ENCODE assay signal across 24 cellular contexts in genomic region chr3:98558100-98558499, GRCh38. TPM values are rescaled to one million over a fixed set of nuclear protein-coding genes. Genes with fewer than 3 reads are reported as not detected.
DNase-seq lines count a peak whose midpoint lies in the region; ATAC-seq and TF ChIP-seq lines count a peak whose summit lies in the region.
"Had no signal": no experiment of that assay in that cellular context is flagged by ENCODE, and none has a peak within 500 bp of the region (broad histone marks: within the 10 kb centered on the region; RNA-seq: fewer than 3 reads in every experiment).

No MANE protein-coding gene starts in this region.

- H3K27me3 Mint-ChIP-seq in stimulated activated naive CD8-positive, alpha-beta T cell treated with anti-CD3 and anti-CD28 coated beads, Interleukin-15, Interleukin-2, amounts not matched to agents 100 ng/mL and 50 ng/mL, for 24 hours, result no peaks in the 10 kb centered on the region
- no peaks in the 10 kb centered on the region for H3K27me3 Mint-ChIP-seq in T-cell
- H3K27me3 Mint-ChIP-seq in activated naive CD8-positive, alpha-beta T cell treated with anti-CD3 and anti-CD28 coated beads, Interleukin-2, amount 50 U/mL, for 24 hours, result no peaks in the 10 kb centered on the region

- peak overlapping the region; percentile 71 for H3K4me3 Mint-ChIP-seq in stimulated activated naive CD8-positive, alpha-beta T cell treated with anti-CD3 and anti-CD28 coated beads, Interleukin-15, Interleukin-2, amounts not matched to agents 100 ng/mL and 50 ng/mL, for 24 hours
- H3K4me3 Mint-ChIP-seq in T-cell, result no peak overlapping the region
- peak overlapping the region; percentile 47 for H3K4me3 Mint-ChIP-seq in activated naive CD8-positive, alpha-beta T cell treated with anti-CD3 and anti-CD28 coated beads, Interleukin-2, amount 50 U/mL, for 24 hours
- H3K4me3 Mint-ChIP-seq: GM23338, neural progenitor cell had no signal

- H3K36me3 Mint-ChIP-seq in stimulated activated naive CD8-positive, alpha-beta T cell treated with anti-CD3 and anti-CD28 coated beads, Interleukin-15, Interleukin-2, amounts not matched to agents 100 ng/mL and 50 ng/mL, for 24 hours (ENCODE audit: low read depth), result peaks cover 4% of the 10 kb centered on the region
- peaks cover 4% of the 10 kb centered on the region for H3K36me3 Mint-ChIP-seq in T-cell
- H3K36me3 Mint-ChIP-seq in activated naive CD8-positive, alpha-beta T cell treated with anti-CD3 and anti-CD28 coated beads, Interleukin-2, amount 50 U/mL, for 24 hours (ENCODE audit: low read depth), result peaks cover 8% of the 10 kb centered on the region
- H3K36me3 Mint-ChIP-seq: neural progenitor cell had no signal

- peak overlapping the region; percentile 99 for H3K27ac Mint-ChIP-seq in stimulated activated naive CD8-positive, alpha-beta T cell treated with anti-CD3 and anti-CD28 coated beads, Interleukin-15, Interleukin-2, amounts not matched to agents 100 ng/mL and 50 ng/mL, for 24 hours
- peak overlapping the region; percentile 92 to 95 for H3K27ac Mint-ChIP-seq in T-cell
- H3K27ac Mint-ChIP-seq in activated naive CD8-positive, alpha-beta T cell treated with anti-CD3 and anti-CD28 coated beads, Interleukin-2, amount 50 U/mL, for 24 hours, result peak overlapping the region; percentile 98
- H3K27ac Mint-ChIP-seq: GM23338, neural progenitor cell had no signal

- CTCF ChIA-PET in T-cell (lab: Charles Lee) (interaction anchor here (1.1 to 1.4 kb wide), 2 partner anchors 28 to 35 kb away, joined by 3 read pairs; partner anchors contain the start of gene CLDND1 (in 1 of the 2)), HEK293T (lab: Yijun Ruan, JAX) (no interaction called here)

- H3K9me3 Mint-ChIP-seq in stimulated activated naive CD8-positive, alpha-beta T cell treated with anti-CD3 and anti-CD28 coated beads, Interleukin-15, Interleukin-2, amounts not matched to agents 100 ng/mL and 50 ng/mL, for 24 hours, result no peaks in the 10 kb centered on the region
- no peaks in the 10 kb centered on the region for H3K9me3 Mint-ChIP-seq in T-cell
- H3K9me3 Mint-ChIP-seq in activated naive CD8-positive, alpha-beta T cell treated with anti-CD3 and anti-CD28 coated beads, Interleukin-2, amount 50 U/mL, for 24 hours, result no peaks in the 10 kb centered on the region
- H3K9me3 Mint-ChIP-seq: GM23338, neural progenitor cell had no signal

- peaks cover 87% of the 10 kb centered on the region for H3K4me1 Mint-ChIP-seq in stimulated activated naive CD8-positive, alpha-beta T cell treated with anti-CD3 and anti-CD28 coated beads, Interleukin-15, Interleukin-2, amounts not matched to agents 100 ng/mL and 50 ng/mL, for 24 hours (ENCODE audit: low read depth)
- H3K4me1 Mint-ChIP-seq in T-cell, result peaks cover 39 to 80% (median 74%) of the 10 kb centered on the region in 3 donors
- peaks cover 85% of the 10 kb centered on the region for H3K4me1 Mint-ChIP-seq in activated naive CD8-positive, alpha-beta T cell treated with anti-CD3 and anti-CD28 coated beads, Interleukin-2, amount 50 U/mL, for 24 hours
- H3K4me1 Mint-ChIP-seq: GM23338 had no signal

- ATAC-seq in stimulated activated naive CD8-positive, alpha-beta T cell treated with anti-CD3 and anti-CD28 coated beads, Interleukin-15, Interleukin-2, amounts not matched to agents 100 U/mL and 50 U/mL, for 24 hours, result no peak
- no peak for ATAC-seq in T-cell (replicated peaks in 1 of 4)
- no peak for ATAC-seq in activated naive CD8-positive, alpha-beta T cell treated with anti-CD3 and anti-CD28 coated beads, Interleukin-2, amount 50 U/mL, for 24 hours
- ATAC-seq: GM23338, lower lobe of right lung, Right ventricle myocardium inferior, sciatic nerve had no signal

- DNase-seq in stimulated activated naive CD8-positive, alpha-beta T cell treated with anti-CD3 and anti-CD28 coated beads, Interleukin-15, Interleukin-2, amounts not matched to agents 100 U/mL and 50 U/mL, for 24 hours, result no peak
- DNase-seq in T-cell, result no peak
- no peak for DNase-seq in activated naive CD8-positive, alpha-beta T cell treated with anti-CD3 and anti-CD28 coated beads, Interleukin-2, amount 50 U/mL, for 24 hours
- DNase-seq in ureter (ENCODE audit: low spot score), result no peak
- DNase-seq in HEK293T (ENCODE audit: extremely low spot score), result no peak
- DNase-seq in RKO (ENCODE audit: low spot score), result no peak
- DNase-seq: activated CD4-positive, alpha-beta T cell treated with anti-CD3 and anti-CD28 coated beads for 1 hour; adrenal gland; DMS53; GF-D8; lower lobe of right lung; NCI-H1048; NCI-H2029; NCI-H226; NCI-H774; OCI-M1 had no signal

- POLR2A ChIA-PET in T-cell (lab: Charles Lee) (interaction anchor here in 1 of 2 donors (0.7 kb wide), 1 partner anchor 115 kb away, joined by 4 read pairs; no protein-coding TSS in a partner anchor), HEK293T (lab: Yijun Ruan, JAX) (no interaction called here)

TF ChIP-seq in HEK293T, 16 proteins besides CTCF, POLR2A, EP300 and RAD21:
- TF ChIP-seq TARDBP (IDR thresholded peaks at IDR 0.05), result no peak
- no peak for TF ChIP-seq NFRKB (IDR thresholded peaks at IDR 0.05)
- no peak for TF ChIP-seq SP1 (IDR thresholded peaks at IDR 0.05)
- TF ChIP-seq L3MBTL2 (conservative IDR thresholded peaks at IDR 0.05), result no peak
- TF ChIP-seq SUZ12 (IDR thresholded peaks at IDR 0.05), result no peak
- no peak for TF ChIP-seq ARNT (IDR thresholded peaks at IDR 0.05)

RNA-seq across cellular contexts. Expression of gene GPR15, which starts 26.3 kb away (rescaled TPM):
- total RNA-seq in T-cell (10 to 100 TPM in 4 of 5 donors, 1 to 10 TPM in 1; 5.7 to 69.9 (median 24.7) TPM), ureter (4.0 TPM)
- total RNA-seq: glomerular endothelial cell, GM23338, posterior vena cava, Right ventricle myocardium inferior, suprapubic skin had no signal

RNA-seq across cellular contexts. Expression of gene CPOX, which starts 35.3 kb away (rescaled TPM):
- total RNA-seq in T-cell (10 to 100 TPM; 13.9 to 47.6 (median 44.6) TPM), ureter (17.5 TPM)

RNA-seq across cellular contexts. Expression of gene CLDND1, which starts 35.4 kb away (rescaled TPM):
- 100 to 1,000 TPM; 133 to 404 (median 264) TPM for total RNA-seq in T-cell
- 90.2 TPM for total RNA-seq in ureter

Comparison
In these comparisons a context has a peak if more than half of its experiments do, and no peak if none do; other contexts are left out.
1. H3K4me3 Mint-ChIP-seq: peak in stimulated activated naive CD8-positive, alpha-beta T cell treated with anti-CD3 and anti-CD28 coated beads, Interleukin-15, Interleukin-2, amounts not matched to agents 100 ng/mL and 50 ng/mL, for 24 hours (single experiment) and activated naive CD8-positive, alpha-beta T cell treated with anti-CD3 and anti-CD28 coated beads, Interleukin-2, amount 50 U/mL, for 24 hours (single experiment); none in T-cell (0 of 3).
2. Peak in every context shown above with its lines, with median percentiles within 50 percentile points of each other: H3K27ac Mint-ChIP-seq.